ENCODE assay signal across 11 cellular contexts in the genomic region with DNA sequence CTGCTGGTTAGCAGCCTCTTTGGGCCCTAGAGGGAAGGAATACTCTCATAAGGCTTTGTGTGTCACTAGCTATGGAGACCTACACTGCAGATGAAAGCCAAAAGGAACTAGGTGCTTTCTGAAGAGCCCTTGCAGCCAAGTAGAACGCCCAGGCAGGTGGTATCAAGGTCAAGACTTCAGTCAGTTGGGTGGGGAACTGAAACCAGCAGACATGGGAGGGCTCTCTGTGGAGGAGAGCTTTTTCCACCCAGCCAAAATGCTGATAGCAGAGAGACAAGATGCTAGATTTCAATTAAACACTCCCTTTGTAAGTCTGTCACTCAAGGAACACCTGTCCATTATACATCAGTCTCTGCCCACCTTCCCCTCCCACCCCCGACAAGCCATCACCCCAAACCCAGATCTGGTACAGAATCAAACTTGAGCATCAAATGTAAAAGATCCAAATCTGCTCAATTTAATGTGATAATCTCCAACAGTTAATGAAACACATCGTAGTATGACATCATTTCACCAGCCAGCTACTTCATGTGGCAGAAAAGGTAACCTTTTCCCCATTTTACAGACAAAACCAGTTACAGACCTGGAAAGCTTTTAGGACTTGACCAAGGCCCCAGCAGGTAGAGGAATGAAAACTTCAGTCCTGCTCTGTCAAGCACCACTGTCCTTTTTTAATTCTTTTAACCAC. TPM values are rescaled to one million over a fixed set of nuclear protein-coding genes. Genes with fewer than 3 reads are reported as not detected.
A peak's percentile ranks its signal among the peaks of the same experiment; 100 is the strongest.
DNase-seq lines count a peak whose midpoint lies in the region; ATAC-seq and FAIRE-seq lines count a peak whose summit lies in the region.
"Had no signal": no experiment of that assay in that cellular context is flagged by ENCODE, and none has a peak within 500 bp of the region (broad histone marks: within the 10 kb centered on the region; RNA-seq: fewer than 3 reads in every experiment).

No MANE protein-coding gene starts in this region.

- no peak overlapping the region for H2BK5ac ChIP-seq in mesendoderm (ENCODE audit: low read length)

- WGBS in mesendoderm (ENCODE audit: extremely low coverage, insufficient coverage, low lambda C conversion rate): no CpG with 5 or more reads among the region's 3 CpGs

- H4K8ac ChIP-seq in mesendoderm (ENCODE audit: low read depth, low read length): no peak overlapping the region

- no peak overlapping the region for H3K4me3 Mint-ChIP-seq in effector memory CD8-positive, alpha-beta T cell

- H3K9me3 Mint-ChIP-seq in effector memory CD8-positive, alpha-beta T cell: peaks cover 0 to 2% of the 10 kb centered on the region in 2 donors

- H2AK5ac ChIP-seq in mesendoderm (ENCODE audit: low read length): no peak overlapping the region

- H2BK120ac ChIP-seq in mesendoderm (ENCODE audit: low read depth, low read length): no peak overlapping the region

- H3K27ac Mint-ChIP-seq in effector memory CD8-positive, alpha-beta T cell: peak overlapping the region; percentile 68 to 74

- no peaks in the 10 kb centered on the region for H3K27me3 ChIP-seq in mesendoderm (ENCODE audit: insufficient read depth, low read length, poor library complexity)
- H3K27me3 ChIP-seq: esophagus squamous epithelium, neutrophil had no signal

- no peak overlapping the region for H3K4ac ChIP-seq in mesendoderm (ENCODE audit: low read depth, low read length)

- ATAC-seq in GM18511 (IDR thresholded peaks at IDR 0.05; ENCODE audit: unreplicated experiment): peak; percentile 91
- peak; percentile 77 for ATAC-seq in GM21447 (IDR thresholded peaks at IDR 0.05; ENCODE audit: unreplicated experiment)
- peak; percentile 82 for ATAC-seq in HG03354 (IDR thresholded peaks at IDR 0.05; ENCODE audit: poor library complexity, severe bottlenecking, unreplicated experiment)
- no peak for ATAC-seq in effector memory CD8-positive, alpha-beta T cell (replicated peaks)

- H3K27ac ChIP-seq in mesendoderm (ENCODE audit: low read depth, low read length): no peak overlapping the region
- H3K27ac ChIP-seq: esophagus squamous epithelium, neutrophil had no signal

- no peak overlapping the region for H4K5ac ChIP-seq in mesendoderm (ENCODE audit: low read length)

- H3K9ac ChIP-seq in mesendoderm (ENCODE audit: low read length): no peak overlapping the region

- H3K4me2 ChIP-seq in mesendoderm (ENCODE audit: low read length): no peak overlapping the region

- FAIRE-seq in frontal cortex (lab: Jason Lieb, UNC): no peak

- no peaks in the 10 kb centered on the region for H3K27me3 Mint-ChIP-seq in effector memory CD8-positive, alpha-beta T cell

- no peak overlapping the region for H2BK15ac ChIP-seq in mesendoderm (replicated peaks; ENCODE audit: low read depth)

- H3K18ac ChIP-seq in mesendoderm (ENCODE audit: low read length): no peak overlapping the region

- H3K36me3 ChIP-seq in mesendoderm (ENCODE audit: control insufficient read depth, insufficient read depth, low read length): peaks cover 11% of the 10 kb centered on the region

- H3K56ac ChIP-seq in mesendoderm (ENCODE audit: low read length): no peak overlapping the region

- H3K79me1 ChIP-seq in mesendoderm (ENCODE audit: low read length): peaks cover 6% of the 10 kb centered on the region

- H3K4me3 ChIP-seq in mesendoderm (ENCODE audit: low read length): no peak overlapping the region
- H3K4me3 ChIP-seq: esophagus squamous epithelium had no signal

- no peak for DNase-seq in effector memory CD8-positive, alpha-beta T cell
- DNase-seq in mesendoderm: no peak
- no peak for DNase-seq in frontal cortex (ENCODE audit: low spot score in 2 of 2)
- no peak for DNase-seq in HK-2 (ENCODE audit: unreplicated experiment)
- no peak for DNase-seq in mucosa of gallbladder (ENCODE audit: low spot score)
- DNase-seq: esophagus squamous epithelium, NCI-H2081 had no signal

- H3K4me1 Mint-ChIP-seq in effector memory CD8-positive, alpha-beta T cell (ENCODE audit: low read depth in 2 of 2): peaks cover 13 to 20% of the 10 kb centered on the region in 2 donors

- H3K4me1 ChIP-seq in mesendoderm (ENCODE audit: control insufficient read depth, low read depth, low read length): no peaks in the 10 kb centered on the region
- H3K4me1 ChIP-seq: esophagus squamous epithelium had no signal

- peaks cover 46% of the 10 kb centered on the region for H3K36me3 Mint-ChIP-seq in effector memory CD8-positive, alpha-beta T cell (ENCODE audit: insufficient read depth)

- peaks cover 5% of the 10 kb centered on the region for H3K79me2 ChIP-seq in mesendoderm (ENCODE audit: control insufficient read depth, insufficient read depth, low read length)

- no peak overlapping the region for H3K23ac ChIP-seq in mesendoderm (ENCODE audit: low read length)

RNA-seq across cellular contexts. Expression of gene MRPS25, which starts 14.6 kb away (rescaled TPM):
- polyA plus RNA-seq in mesendoderm (2013, experiment 1 of 2): 28.8 TPM
- 27.1 TPM for polyA plus RNA-seq in mesendoderm (2013, experiment 2 of 2)
- total RNA-seq in frontal cortex: 15.5 TPM
- total RNA-seq in mucosa of gallbladder: 48.8 TPM

RNA-seq across cellular contexts. Expression of gene RBSN, which starts 48.4 kb away (rescaled TPM):
- 11.2 TPM for polyA plus RNA-seq in mesendoderm (2013, experiment 1 of 2)
- 10.6 TPM for polyA plus RNA-seq in mesendoderm (2013, experiment 2 of 2)
- total RNA-seq in frontal cortex (71.7 TPM), mucosa of gallbladder (19.2 TPM)
